ENCODE assay signal across 8 cellular contexts in genomic region chr14:68794130-68794855, GRCh38. TPM values are rescaled to one million over a fixed set of nuclear protein-coding genes. Genes with fewer than 3 reads are reported as not detected.
DNase-seq lines count a peak whose midpoint lies in the region; ATAC-seq and TF ChIP-seq lines count a peak whose summit lies in the region.

No MANE protein-coding gene starts in this region.

- H3F3A ChIP-seq in PC-3 (ENCODE audit: low read length, unreplicated experiment), result no peaks in the 10 kb centered on the region

- ATAC-seq in PC-3 (peak; percentile 6), GM18502 (IDR thresholded peaks at IDR 0.05; ENCODE audit: poor library complexity, unreplicated experiment) (no peak)

- POLR2A ChIA-PET in PC-3 (lab: Charles Lee; ENCODE audit: unreplicated experiment), result interaction anchor here (0.9 to 1.1 kb wide), 4 partner anchors 22 to 538 kb away, joined by 3 to 16 read pairs (median 8); no protein-coding TSS in a partner anchor

- H3K9ac ChIP-seq in PC-3 (ENCODE audit: low read length), result peak overlapping the region; percentile 97

- H3K9me3 ChIP-seq in PC-3 (ENCODE audit: low read length) (no peaks in the 10 kb centered on the region), thymus (ENCODE audit: control insufficient read depth) (no peaks in the 10 kb centered on the region)

- TF ChIP-seq CTCF in PC-3 (conservative IDR thresholded peaks at IDR 0.05; ENCODE audit: low read depth, low read length), result no peak
- no peak for TF ChIP-seq CTCF in foreskin fibroblast (IDR thresholded peaks at IDR 0.05; ENCODE audit: low read depth, low read length)

- WGBS in thymus, result under 1% methylated on average over 41 of the region's 41 CpGs

- H3K27me3 ChIP-seq in PC-3 (ENCODE audit: low read length) (no peaks in the 10 kb centered on the region), thymus (ENCODE audit: control insufficient read depth, insufficient read depth) (no peaks in the 10 kb centered on the region)

- BruUV-seq in PC-3 (replicated peaks; lab: Mats Ljungman, UMichigan), result no TSS peak

- peaks cover 33% of the 10 kb centered on the region for H4K20me1 ChIP-seq in PC-3 (ENCODE audit: low read length)

- peak overlapping the region; percentile 86 for H3K4me2 ChIP-seq in PC-3 (ENCODE audit: low read length)

- CTCF ChIA-PET in PC-3 (lab: Charles Lee), result interaction anchor here (1.0 kb wide), 1 partner anchor 545 kb away, joined by 4 read pairs; no protein-coding TSS in a partner anchor

- peak overlapping the region; percentile 91 for H2AFZ ChIP-seq in PC-3 (ENCODE audit: low read length)

- H3K9me2 ChIP-seq in PC-3 (replicated peaks; ENCODE audit: low read length), result no peaks in the 10 kb centered on the region

- peak overlapping the region; percentile 97 for H3K27ac ChIP-seq in PC-3 (ENCODE audit: low read length)
- peak overlapping the region; percentile 100 for H3K27ac ChIP-seq in thymus (ENCODE audit: low read depth)

- DNase-seq in NCI-H1417 (lab: John Stamatoyannopoulos, UW) (peak in 2 of 3 experiments; percentile 36 to 53), NCI-H1417 treated with DMSO at 0.1 percent for 48 hours (lab: John Stamatoyannopoulos, UW) (no peak), PC-3 (peak; percentile 71), foreskin fibroblast (peak; percentile 97 to 98), non-pigmented ciliary epithelial cell (ENCODE audit: low read depth) (peak; percentile 66)
- peak; percentile 94 for DNase-seq in activated effector memory CD4-positive, alpha-beta T cell treated with anti-CD3 and anti-CD28 coated beads, Interleukin-2, amount 50 U/mL, for 16 hours

- H3K4me1 ChIP-seq in PC-3 (ENCODE audit: insufficient read depth, low read length), result peaks cover 27% of the 10 kb centered on the region
- peaks cover 10% of the 10 kb centered on the region for H3K4me1 ChIP-seq in thymus (ENCODE audit: control insufficient read depth, insufficient read depth, low read length)

- H3K36me3 ChIP-seq in PC-3 (ENCODE audit: low read depth, low read length), result peaks cover 26% of the 10 kb centered on the region
- H3K36me3 ChIP-seq in thymus (ENCODE audit: control insufficient read depth, insufficient read depth), result peaks cover 15% of the 10 kb centered on the region

- H3K79me2 ChIP-seq in PC-3 (ENCODE audit: low read length), result peaks cover 65% of the 10 kb centered on the region

- H3K4me3 ChIP-seq in PC-3 (ENCODE audit: low read length), result peak overlapping the region; percentile 90
- H3K4me3 ChIP-seq in foreskin fibroblast (ENCODE audit: low read depth in 1 of 2, low read length in 2 of 2), result peak overlapping the region; percentile 80 to 98
- H3K4me3 ChIP-seq in thymus (ENCODE audit: low read length), result peak overlapping the region; percentile 95

- intact Hi-C loops in PC-3 (cut with micrococcal nuclease), result loop anchor here (5.0 to 10.0 kb wide), 2 partner anchors 562 to 649 kb away; no protein-coding TSS in a partner anchor

RNA-seq across cellular contexts. Expression of gene ZFP36L1, which starts 1.4 kb away (rescaled TPM):
- total RNA-seq in PC-3 (2014; rRNA removed), result 63.1 and 79.7 TPM in 2 replicates
- 109 TPM for polyA plus RNA-seq in thymus
